ENCODE assay signal across 24 cellular contexts in genomic region chr22:48277868-48278581, GRCh38.
DNase-seq lines count a peak whose midpoint lies in the region; ATAC-seq and TF ChIP-seq lines count a peak whose summit lies in the region.
"Had no signal": no experiment of that assay in that cellular context is flagged by ENCODE, and none has a peak within 500 bp of the region (broad histone marks: within the 10 kb centered on the region; RNA-seq: fewer than 3 reads in every experiment).

No MANE protein-coding gene starts in this region.

- ATAC-seq in HG02852 (IDR thresholded peaks at IDR 0.05; ENCODE audit: unreplicated experiment) = no peak
- ATAC-seq: gastroesophageal sphincter, left lung, T-cell had no signal

- H4K20me1 ChIP-seq in BLaER1 treated with 17β-estradiol and CSF1 and Interleukin-3, amounts not matched to agents 10 nM and 100 nM = no peaks in the 10 kb centered on the region

- H3K4me3 Mint-ChIP-seq in osteocyte (ENCODE audit: unreplicated experiment) = no peak overlapping the region
- H3K4me3 Mint-ChIP-seq: activated CD4-positive, alpha-beta T cell treated with anti-CD3 and anti-CD28 coated beads, Interleukin-2, amount 10 ng/mL, durations not matched to agents 7 days and 5 days; T-cell had no signal

- no peak overlapping the region for H3K27ac Mint-ChIP-seq in osteocyte (ENCODE audit: unreplicated experiment)
- H3K27ac Mint-ChIP-seq: activated CD4-positive, alpha-beta T cell treated with anti-CD3 and anti-CD28 coated beads, Interleukin-2, amount 10 ng/mL, durations not matched to agents 7 days and 5 days; CD14-positive monocyte; T-cell had no signal

- H3K4me1 ChIP-seq in BLaER1 treated with 17β-estradiol and CSF1 and Interleukin-3, amounts not matched to agents 10 nM and 100 nM = peaks cover 0 to 9% (median 0%) of the 10 kb centered on the region in 10 experiments; a peak in 5 of 20 replicates
- H3K4me1 ChIP-seq: esophagus muscularis mucosa, gastroesophageal sphincter, left lung, right lobe of liver had no signal

- H3K27me3 Mint-ChIP-seq in osteocyte (ENCODE audit: unreplicated experiment) = peaks cover 26% of the 10 kb centered on the region
- H3K27me3 Mint-ChIP-seq: activated CD4-positive, alpha-beta T cell treated with anti-CD3 and anti-CD28 coated beads, Interleukin-2, amount 10 ng/mL, durations not matched to agents 7 days and 5 days had no signal

- H3K27ac ChIP-seq in BLaER1 treated with 17β-estradiol and CSF1 and Interleukin-3, amounts not matched to agents 10 nM and 100 nM = no peak overlapping the region
- H3K27ac ChIP-seq: esophagus muscularis mucosa, gastroesophageal sphincter, left lung, neutrophil, right lobe of liver, thoracic aorta had no signal

- H3K36me3 Mint-ChIP-seq in osteocyte (ENCODE audit: unreplicated experiment) = no peaks in the 10 kb centered on the region
- H3K36me3 Mint-ChIP-seq: CD14-positive monocyte, T-cell had no signal

- H3K4me1 Mint-ChIP-seq in osteocyte (ENCODE audit: unreplicated experiment) = no peaks in the 10 kb centered on the region
- H3K4me1 Mint-ChIP-seq: activated CD4-positive, alpha-beta T cell treated with anti-CD3 and anti-CD28 coated beads, Interleukin-2, amount 10 ng/mL, durations not matched to agents 7 days and 5 days; CD14-positive monocyte; T-cell had no signal

- H3K36me3 ChIP-seq in BLaER1 treated with 17β-estradiol and CSF1 and Interleukin-3, amounts not matched to agents 10 nM and 100 nM = no peaks in the 10 kb centered on the region
- H3K36me3 ChIP-seq: esophagus muscularis mucosa, gastroesophageal sphincter, left lung, neutrophil, right lobe of liver, thoracic aorta had no signal

- H3K9me3 Mint-ChIP-seq in osteocyte (ENCODE audit: unreplicated experiment) = peaks cover 12% of the 10 kb centered on the region
- H3K9me3 Mint-ChIP-seq: activated CD4-positive, alpha-beta T cell treated with anti-CD3 and anti-CD28 coated beads, Interleukin-2, amount 10 ng/mL, durations not matched to agents 7 days and 5 days; T-cell had no signal

- H3K9me3 ChIP-seq in BLaER1 treated with 17β-estradiol and CSF1 and Interleukin-3, amounts not matched to agents 10 nM and 100 nM (replicated peaks in 1 of 11) = peaks cover 0 to 15% (median 11%) of the 10 kb centered on the region in 11 experiments; a peak in 17 of 22 replicates
- H3K9me3 ChIP-seq: esophagus muscularis mucosa, gastroesophageal sphincter, left lung, neutrophil, right lobe of liver, thoracic aorta had no signal

- no peaks in the 10 kb centered on the region for H3K27me3 ChIP-seq in BLaER1 treated with 17β-estradiol and CSF1 and Interleukin-3, amounts not matched to agents 10 nM and 100 nM
- H3K27me3 ChIP-seq: neutrophil, right lobe of liver had no signal

- DNase-seq in amygdala (lab: John Stamatoyannopoulos, UW) (peak in 43 of 56 donors; percentile 14 to 85 (median 55)), hypothalamus (lab: John Stamatoyannopoulos, UW) (peak in 42 of 51 donors; percentile 6 to 84 (median 60)), osteocyte (ENCODE audit: extremely low spot score, unreplicated experiment) (peak; percentile 71), occipital lobe (lab: John Stamatoyannopoulos, UW) (no peak), SIG-M5 (lab: John Stamatoyannopoulos, UW) (no peak), NCI-H526 treated with DMSO at 0.1 percent for 48 hours (lab: John Stamatoyannopoulos, UW) (no peak)
- DNase-seq: ACHN; activated CD4-positive, alpha-beta T cell treated with anti-CD3 and anti-CD28 coated beads, Interleukin-2, amount 10 ng/mL, durations not matched to agents 7 days and 5 days; activated gamma-delta T cell treated with Interleukin-2 at 50 U/mL for 16 hours; amniotic stem cell; effector CD8-positive, alpha-beta T cell; IMR-90; left lung; NCI-H1436 treated with DMSO at 0.1 percent for 48 hours; right lobe of liver; SHP77; T-cell had no signal

- H3K4me3 ChIP-seq in BLaER1 treated with 17β-estradiol and CSF1 and Interleukin-3, amounts not matched to agents 10 nM and 100 nM = no peak overlapping the region
- H3K4me3 ChIP-seq: esophagus muscularis mucosa, gastroesophageal sphincter, left lung, right lobe of liver, thoracic aorta had no signal

- H3K9ac ChIP-seq in BLaER1 treated with 17β-estradiol and CSF1 and Interleukin-3, amounts not matched to agents 10 nM and 100 nM = no peak overlapping the region; a peak in 1 of 22 replicates

- H3K4me2 ChIP-seq in BLaER1 treated with 17β-estradiol and CSF1 and Interleukin-3, amounts not matched to agents 10 nM and 100 nM = peak overlapping the region in 6 of 11 experiments; percentile 6 to 32 (median 18); a peak in 6 of 22 replicates

- no peak for TF ChIP-seq CTCF in osteocyte (IDR thresholded peaks at IDR 0.05)

Comparison
In these comparisons a context has a peak if more than half of its experiments do, and no peak if none do; other contexts are left out.
1. DNase-seq: peak in amygdala (43 of 56), hypothalamus (42 of 51) and osteocyte (single experiment); none in occipital lobe (single experiment), SIG-M5 (single experiment) and NCI-H526 treated with DMSO at 0.1 percent for 48 hours (single experiment).